ENCODE assay signal across 33 cellular contexts in the genomic region with DNA sequence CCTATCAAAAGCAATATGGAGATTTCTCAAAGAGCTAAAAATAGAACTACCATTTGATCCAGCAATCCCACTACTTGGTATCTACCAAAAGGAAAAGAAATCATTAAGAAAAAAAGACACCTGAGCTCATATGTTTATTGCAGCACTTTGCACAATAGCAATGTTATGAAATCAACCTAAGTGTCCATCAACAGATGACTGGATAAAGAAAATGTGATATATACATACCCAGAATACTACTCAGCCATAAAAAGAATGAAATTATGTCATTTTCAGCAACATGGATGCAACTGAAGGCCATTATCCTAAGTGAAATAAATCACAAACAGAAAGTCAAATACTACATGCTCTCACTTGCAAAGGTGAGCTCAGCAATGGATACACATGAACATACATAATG.
"Had no signal": no experiment of that assay in that cellular context is flagged by ENCODE, and none has a peak within 500 bp of the region (broad histone marks: within the 10 kb centered on the region; RNA-seq: fewer than 3 reads in every experiment).

No MANE protein-coding gene starts in this region.

- DNase-seq: activated B cell treated with CpG ODN at 0.5 μM for 24 hours; activated CD4-positive, alpha-beta memory T cell treated with anti-CD3 and anti-CD28 coated beads for 36 hours; activated CD4-positive, alpha-beta T cell treated with anti-CD3 and anti-CD28 coated beads for 4 hours; activated CD4-positive, alpha-beta T cell treated with anti-CD3 and anti-CD28 coated beads, Interleukin-2, amount 10 ng/mL, durations not matched to agents 24 days and 14 days; activated CD4-positive, alpha-beta T cell treated with anti-CD3 and anti-CD28 coated beads, Interleukin-2, amount 50 U/mL, for 1 hour; activated CD4-positive, alpha-beta T cell treated with anti-CD3 and anti-CD28 coated beads, Interleukin-2, amount 50 U/mL, for 4 hours; activated CD4-positive, CD25-positive, alpha-beta regulatory T cell treated with anti-CD3 and anti-CD28 coated beads, Interleukin-2, amount 50 U/mL, for 72 hours; activated CD8-positive, alpha-beta memory T cell treated with anti-CD3 and anti-CD28 coated beads, Interleukin-2, amount 50 U/mL, for 4 hours; activated CD8-positive, alpha-beta T cell treated with anti-CD3 and anti-CD28 coated beads for 36 hours; activated effector memory CD4-positive, alpha-beta T cell treated with anti-CD3 and anti-CD28 coated beads, Interleukin-2, amount 50 U/mL, for 16 hours; activated gamma-delta T cell treated with Interleukin-2 at 50 U/mL for 16 hours; activated naive CD4-positive, alpha-beta T cell; activated naive CD4-positive, alpha-beta T cell treated with anti-CD3 and anti-CD28 coated beads for 36 hours; activated naive CD4-positive, alpha-beta T cell treated with anti-CD3 and anti-CD28 coated beads, Interleukin-2, amount 50 U/mL, for 16 hours; activated naive CD8-positive, alpha-beta T cell treated with anti-CD3 and anti-CD28 coated beads, Interleukin-2, amount 10 ng/mL, durations not matched to agents 7 days and 5 days; activated naive CD8-positive, alpha-beta T cell treated with anti-CD3 and anti-CD28 coated beads, Interleukin-2, amount 50 U/mL, for 24 hours; activated T-cell treated with anti-CD3 and anti-CD28 coated beads for 4 hours; activated T-cell treated with anti-CD3 and anti-CD28 coated beads, Interleukin-2, amount 50 U/mL, for 1 hour; activated T-cell treated with anti-CD3 and anti-CD28 coated beads, Interleukin-2, amount 50 U/mL, for 4 hours; activated T-cell treated with anti-CD3 and anti-CD28 coated beads, Interleukin-2, amount 50 U/mL, for 72 hours; amniotic stem cell; aorta; body of pancreas; brain microvascular endothelial cell; central memory CD4-positive, alpha-beta T cell; T-helper 1 cell; T-helper 2 cell; T-helper 9 cell had no signal

- ATAC-seq: activated CD8-positive, alpha-beta T cell treated with anti-CD3 and anti-CD28 coated beads for 36 hours; activated naive CD8-positive, alpha-beta T cell treated with anti-CD3 and anti-CD28 coated beads, Interleukin-2, amount 50 U/mL, for 24 hours; activated T-cell treated with anti-CD3 and anti-CD28 coated beads, Interleukin-2, amount 50 U/mL, for 4 hours; activated T-cell treated with anti-CD3 and anti-CD28 coated beads, Interleukin-2, amount 50 U/mL, for 72 hours; activated T-helper 17 cell treated with anti-CD3 and anti-CD28 coated beads, Interleukin-2, amount 50 U/mL, for 72 hours; body of pancreas had no signal

- H3K27ac Mint-ChIP-seq: activated B cell treated with CpG ODN at 0.5 μM for 24 hours; activated CD4-positive, alpha-beta memory T cell treated with anti-CD3 and anti-CD28 coated beads for 36 hours; activated CD4-positive, alpha-beta T cell treated with anti-CD3 and anti-CD28 coated beads, Interleukin-2, amount 10 ng/mL, durations not matched to agents 24 days and 14 days; activated CD8-positive, alpha-beta T cell treated with anti-CD3 and anti-CD28 coated beads for 36 hours; activated naive CD4-positive, alpha-beta T cell treated with anti-CD3 and anti-CD28 coated beads for 36 hours; activated naive CD8-positive, alpha-beta T cell; activated naive CD8-positive, alpha-beta T cell treated with anti-CD3 and anti-CD28 coated beads, Interleukin-2, amount 10 ng/mL, durations not matched to agents 7 days and 5 days; activated naive CD8-positive, alpha-beta T cell treated with anti-CD3 and anti-CD28 coated beads, Interleukin-2, amount 50 U/mL, for 24 hours; activated T-cell treated with anti-CD3 and anti-CD28 coated beads, Interleukin-2, amount 50 U/mL, for 72 hours; activated T-helper 1 cell treated with anti-CD3 and anti-CD28 coated beads, Interleukin-12 subunit alpha, Interleukin-12 subunit beta, Interleukin-2, Interleukin-4 antibody, amounts not matched to agents 30 ng/mL and 10 ng/mL and 1 ng/mL, durations not matched to agents 14 hours and 24 hours and 36 hours; activated T-helper 17 cell treated with anti-CD3 and anti-CD28 coated beads, Interleukin-2, amount 50 U/mL, for 72 hours; T-helper 1 cell treated with Interleukin-12 subunit alpha and Interleukin-12 subunit beta and Interleukin-4 antibody, amounts not matched to agents 30 μg/mL and 1 μg/mL, for 36 hours; T-helper 2 cell treated with Interferon-gamma antibody and Interleukin-4, amounts not matched to agents 5 μg/mL and 100 μg/mL, for 36 hours had no signal

- H3K4me3 ChIP-seq: body of pancreas had no signal

- H3K36me3 Mint-ChIP-seq: activated CD4-positive, alpha-beta memory T cell treated with anti-CD3 and anti-CD28 coated beads for 36 hours; activated naive CD8-positive, alpha-beta T cell; activated naive CD8-positive, alpha-beta T cell treated with anti-CD3 and anti-CD28 coated beads, Interleukin-2, amount 10 ng/mL, durations not matched to agents 7 days and 5 days had no signal
